ENCODE assay signal across 24 cellular contexts in the genomic region with DNA sequence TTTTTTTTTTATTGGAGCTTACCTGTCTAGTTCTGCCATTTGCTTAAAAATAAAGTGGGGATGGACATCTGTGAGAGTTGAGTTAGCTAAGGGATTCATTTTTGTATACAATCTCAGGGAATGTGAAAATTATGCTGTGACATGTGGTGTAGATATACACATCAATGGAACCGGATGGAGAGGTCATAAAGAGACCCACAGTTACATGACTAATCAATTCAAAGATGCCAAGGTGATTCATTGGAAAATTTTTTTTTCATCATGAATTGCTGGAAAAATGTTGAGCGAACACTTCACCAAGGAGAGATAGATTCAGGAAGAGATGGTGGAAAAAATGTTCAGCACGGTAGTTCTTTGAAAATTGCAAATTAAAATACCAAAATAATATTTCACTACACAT.
"Had no signal": no experiment of that assay in that cellular context is flagged by ENCODE, and none has a peak within 500 bp of the region (broad histone marks: within the 10 kb centered on the region; RNA-seq: fewer than 3 reads in every experiment).

No MANE protein-coding gene starts in this region.

- DNase-seq: hypothalamus; immature natural killer cell; kidney; left colon; left lung; lower lobe of right lung; mammary epithelial cell; mesenchymal stem cell; naive thymus-derived CD8-positive, alpha-beta T cell; nucleus accumbens; psoas muscle; right lobe of liver; stimulated activated CD4-positive, alpha-beta T cell treated with anti-CD3 and anti-CD28 coated beads, Interleukin-1b, Interleukin-23, amount 100 ng/mL, for 48 hours; stimulated activated CD4-positive, alpha-beta T cell treated with anti-CD3 and anti-CD28 coated beads, Interleukin-2, amount 100 ng/mL, for 48 hours; stimulated activated CD4-positive, alpha-beta T cell treated with anti-CD3 and anti-CD28 coated beads, Interleukin-4, amount 100 ng/mL, for 4 hours; stimulated activated CD8-positive, alpha-beta memory T cell treated with anti-CD3 and anti-CD28 coated beads, Interleukin-4, amount 100 ng/mL, for 48 hours; stimulated activated naive CD4-positive, alpha-beta T cell treated with Interleukin-2 at 50 U/mL for 16 hours; stimulated activated naive CD8-positive, alpha-beta T cell treated with anti-CD3 and anti-CD28 coated beads, Interleukin-15, amount 100 ng/mL, for 72 hours; substantia nigra had no signal

- H3K4me2 ChIP-seq: smooth muscle cell had no signal

- H3K36me3 ChIP-seq: left lung, lower lobe of right lung, right lobe of liver, tibial nerve, vagina had no signal

- H3K27ac ChIP-seq: left lung, lower lobe of right lung, parathyroid adenoma, psoas muscle, right lobe of liver, tibial nerve, vagina had no signal

- H3K9me3 ChIP-seq: lower lobe of right lung, vagina had no signal

- H3K4me3 ChIP-seq: left lung, lower lobe of right lung, psoas muscle, right lobe of liver, smooth muscle cell, tibial nerve, vagina had no signal

- H2AFZ ChIP-seq: parathyroid adenoma had no signal

- H3K4me1 ChIP-seq: left lung, lower lobe of right lung, parathyroid adenoma, psoas muscle, right lobe of liver, tibial nerve, vagina had no signal

- H3K79me2 ChIP-seq: parathyroid adenoma had no signal

- H3K9ac ChIP-seq: parathyroid adenoma had no signal

- H3K27me3 ChIP-seq: left lung, right lobe of liver, tibial nerve, vagina had no signal

- ATAC-seq: left colon; left lung; lower lobe of right lung; naive thymus-derived CD8-positive, alpha-beta T cell; psoas muscle; right lobe of liver; stimulated activated memory B cell treated with anti-CD40 and anti-IgM and Interleukin-4, amounts not matched to agents 10 μg/mL and 1 μg/mL and 100 μg/mL, for 72 hours; stimulated activated naive CD8-positive, alpha-beta T cell treated with anti-CD3 and anti-CD28 coated beads, Interleukin-15, amount 100 ng/mL, for 72 hours had no signal
